In genomic region chr1:184442260-184442659, GRCh38 we compare ENCODE assay signal across 32 cellular contexts.
"Had no signal": no experiment of that assay in that cellular context is flagged by ENCODE, and none has a peak within 500 bp of the region (broad histone marks: within the 10 kb centered on the region; RNA-seq: fewer than 3 reads in every experiment).

No MANE protein-coding gene starts in this region.

- H3K27ac ChIP-seq: body of pancreas, epithelial cell of prostate had no signal

- FAIRE-seq: colon, endometrium, endothelial cell of umbilical vein, frontal cortex had no signal

- ATAC-seq: activated CD4-positive, alpha-beta T cell treated with anti-CD3 and anti-CD28 coated beads for 36 hours; activated CD8-positive, alpha-beta memory T cell treated with anti-CD3 and anti-CD28 coated beads, Interleukin-2, amount 10 ng/mL, durations not matched to agents 7 days and 5 days; activated CD8-positive, alpha-beta T cell treated with anti-CD3 and anti-CD28 coated beads, Interleukin-2, amount 10 ng/mL, durations not matched to agents 7 days and 5 days; activated naive CD8-positive, alpha-beta T cell treated with anti-CD3 and anti-CD28 coated beads, Interleukin-2, amount 50 U/mL, for 24 hours; body of pancreas; T-cell had no signal

- H3K27me3 ChIP-seq: adrenal gland, body of pancreas had no signal

- H3K4me3 ChIP-seq: adrenal gland, body of pancreas had no signal

- DNase-seq: activated CD4-positive, alpha-beta memory T cell treated with anti-CD3 and anti-CD28 coated beads for 36 hours; activated CD4-positive, alpha-beta T cell treated with anti-CD3 and anti-CD28 coated beads for 36 hours; activated CD4-positive, alpha-beta T cell treated with anti-CD3 and anti-CD28 coated beads, Interleukin-2, amount 10 ng/mL, durations not matched to agents 24 days and 14 days; activated CD4-positive, CD25-positive, alpha-beta regulatory T cell; activated CD4-positive, CD25-positive, alpha-beta regulatory T cell treated with anti-CD3 and anti-CD28 coated beads, Interleukin-2, amount 50 U/mL, for 72 hours; activated CD8-positive, alpha-beta memory T cell treated with anti-CD3 and anti-CD28 coated beads, Interleukin-2, amount 10 ng/mL, durations not matched to agents 7 days and 5 days; activated CD8-positive, alpha-beta memory T cell treated with anti-CD3 and anti-CD28 coated beads, Interleukin-2, amount 50 U/mL, for 4 hours; activated CD8-positive, alpha-beta T cell treated with anti-CD3 and anti-CD28 coated beads, Interleukin-2, amount 10 ng/mL, durations not matched to agents 7 days and 5 days; activated effector memory CD4-positive, alpha-beta T cell treated with anti-CD3 and anti-CD28 coated beads, Interleukin-2, amount 50 U/mL, for 16 hours; activated naive CD4-positive, alpha-beta T cell treated with anti-CD3 and anti-CD28 coated beads for 36 hours; activated naive CD8-positive, alpha-beta T cell treated with anti-CD3 and anti-CD28 coated beads for 36 hours; activated naive CD8-positive, alpha-beta T cell treated with anti-CD3 and anti-CD28 coated beads, Interleukin-2, amount 50 U/mL, for 24 hours; activated T-cell treated with anti-CD3 and anti-CD28 coated beads, Interleukin-2, amount 50 U/mL, for 1 hour; activated T-cell treated with anti-CD3 and anti-CD28 coated beads, Interleukin-2, amount 50 U/mL, for 48 hours; adrenal gland; amygdala; aorta; body of pancreas; caudate nucleus; cortex of kidney; dermis blood vessel endothelial cell; effector CD8-positive, alpha-beta T cell; foreskin fibroblast; glutamatergic neuron; SW 1271; T-cell; T-helper 9 cell had no signal

- H3K36me3 ChIP-seq: adrenal gland had no signal

- H3K9me3 ChIP-seq: adrenal gland, body of pancreas had no signal
